10 cellular contexts compared by ENCODE assay signal in the genomic region with DNA sequence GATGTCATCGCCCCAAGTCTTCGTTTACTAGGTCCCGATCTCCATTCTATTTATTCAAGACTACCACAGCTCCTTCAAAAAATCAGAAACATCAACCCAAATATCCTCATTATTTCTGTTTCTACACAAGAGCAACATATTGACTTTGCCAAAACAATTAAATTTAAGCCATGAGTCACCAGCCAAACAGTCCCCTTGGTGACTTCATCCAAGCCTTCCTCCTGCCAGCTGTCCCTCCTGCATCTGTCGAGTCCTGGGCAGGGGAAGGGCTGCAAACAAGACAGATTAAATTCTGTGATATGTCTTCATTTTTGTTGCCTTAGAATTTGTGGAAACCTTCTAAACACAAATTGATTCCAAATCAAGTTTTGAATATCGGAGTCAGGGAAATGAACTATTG.
DNase-seq lines count a peak whose midpoint lies in the region; ATAC-seq lines count a peak whose summit lies in the region.
"Had no signal": no experiment of that assay in that cellular context is flagged by ENCODE, and none has a peak within 500 bp of the region (broad histone marks: within the 10 kb centered on the region; RNA-seq: fewer than 3 reads in every experiment).

No MANE protein-coding gene starts in this region.

- ATAC-seq in HG03039 (IDR thresholded peaks at IDR 0.05; ENCODE audit: unreplicated experiment) = no peak
- ATAC-seq in HG03108 (IDR thresholded peaks at IDR 0.05; ENCODE audit: unreplicated experiment) = no peak

- H3K9me3 ChIP-seq in skeletal muscle satellite cell (replicated peaks; ENCODE audit: low read length) = no peaks in the 10 kb centered on the region
- H3K9me3 ChIP-seq: suprapubic skin had no signal

- H3K4me1 ChIP-seq in skeletal muscle satellite cell (ENCODE audit: control insufficient read depth, insufficient read depth, low read length) = peaks cover 15% of the 10 kb centered on the region

- H3K36me3 ChIP-seq in skeletal muscle satellite cell (ENCODE audit: insufficient read depth, low read length) = no peaks in the 10 kb centered on the region
- H3K36me3 ChIP-seq: suprapubic skin had no signal

- peak overlapping the region; percentile 62 for H3K4me2 ChIP-seq in skeletal muscle satellite cell (ENCODE audit: low read length)

- no peak overlapping the region for H3K9ac ChIP-seq in skeletal muscle satellite cell (ENCODE audit: low read depth, low read length)

- H3K27me3 ChIP-seq in skeletal muscle satellite cell (ENCODE audit: control insufficient read depth, insufficient read depth, low read length) = peaks cover 19% of the 10 kb centered on the region
- H3K27me3 ChIP-seq: suprapubic skin had no signal

- no peak overlapping the region for H3K4me3 ChIP-seq in skeletal muscle satellite cell (ENCODE audit: low read length)
- H3K4me3 ChIP-seq: suprapubic skin had no signal

- DNase-seq in GM04504 (ENCODE audit: low read depth) (peak; percentile 58), NCI-H446 (lab: John Stamatoyannopoulos, UW) (peak; percentile 65 to 91), dedifferentiated amniotic fluid mesenchymal stem cell (ENCODE audit: extremely low spot score) (peak; percentile 64), C1 segment of cervical spinal cord (lab: John Stamatoyannopoulos, UW) (no peak)
- DNase-seq: activated naive CD8-positive, alpha-beta T cell treated with anti-CD3 and anti-CD28 coated beads, Interleukin-2, amount 10 ng/mL, durations not matched to agents 7 days and 5 days; Karpas-422 had no signal

Comparison
In these comparisons a context has a peak if more than half of its experiments do, and no peak if none do; other contexts are left out.
1. DNase-seq: peak in GM04504 (single experiment), NCI-H446 (2 of 2) and dedifferentiated amniotic fluid mesenchymal stem cell (single experiment); none in C1 segment of cervical spinal cord (0 of 14).